Comparison of ENCODE assay signal across 23 cellular contexts in the genomic region with DNA sequence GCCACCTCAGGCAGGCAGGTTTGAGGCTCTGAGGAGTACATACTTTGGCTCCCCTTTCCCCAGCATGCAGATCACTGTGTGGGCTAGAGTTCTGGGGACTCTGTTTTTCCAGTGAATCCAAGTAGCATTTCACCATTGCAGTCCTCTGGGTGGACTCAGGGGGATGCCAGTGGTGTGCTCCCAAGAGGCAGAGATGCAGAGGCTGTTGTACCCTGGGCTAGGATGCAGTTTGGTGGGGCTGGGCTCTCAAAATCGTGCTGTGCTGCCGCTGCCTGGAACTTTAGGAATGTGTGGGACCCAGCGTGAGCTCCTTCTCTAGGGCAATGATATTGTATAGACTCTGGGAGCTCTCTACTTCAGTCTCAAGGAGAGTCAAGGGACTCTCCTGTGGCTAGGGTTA.
A peak's percentile ranks its signal among the peaks of the same experiment; 100 is the strongest.
DNase-seq lines count a peak whose midpoint lies in the region; ATAC-seq, FAIRE-seq and TF ChIP-seq lines count a peak whose summit lies in the region.
"Had no signal": no experiment of that assay in that cellular context is flagged by ENCODE, and none has a peak within 500 bp of the region (broad histone marks: within the 10 kb centered on the region; RNA-seq: fewer than 3 reads in every experiment).

No MANE protein-coding gene starts in this region.

- H3K36me3 ChIP-seq in DOHH2 (ENCODE audit: control insufficient read depth, low read length), result no peaks in the 10 kb centered on the region
- no peaks in the 10 kb centered on the region for H3K36me3 ChIP-seq in H7 (replicated peaks; ENCODE audit: control insufficient read depth, insufficient read depth, low read length)
- no peaks in the 10 kb centered on the region for H3K36me3 ChIP-seq in K562 (ENCODE audit: control insufficient read depth, insufficient read depth, low read length)
- no peaks in the 10 kb centered on the region for H3K36me3 ChIP-seq in mesendoderm (ENCODE audit: control insufficient read depth, insufficient read depth, low read length)

- DNase-seq in H7, result peak; percentile 5
- no peak for DNase-seq in K562 (ENCODE audit: extremely low read depth in 1 of 4, low spot score in 3 of 4)
- DNase-seq in mesendoderm, result peak; percentile 60
- no peak for DNase-seq in NCI-H1105 treated with DMSO at 0.1 percent for 48 hours (lab: John Stamatoyannopoulos, UW)
- DNase-seq in SHP77 (lab: John Stamatoyannopoulos, UW), result no peak
- no peak for DNase-seq in HTR-8/SVneo (ENCODE audit: insufficient read length, low spot score)
- DNase-seq: CD8-positive, alpha-beta memory T cell; DMS153; DND-41; GM23248; Kasumi-1; MV-4-11; NCI-H1105; NCI-H146; NCI-H1930; NCI-H2107; NCI-H524; SHP77 treated with DMSO at 0.1 percent for 48 hours had no signal

- CTCF ChIA-PET in K562 (lab: Yijun Ruan, JAX; ENCODE audit: low intra/inter-chr PET ratio), result no interaction called here

- no peaks in the 10 kb centered on the region for H3F3A ChIP-seq in DOHH2 (ENCODE audit: control insufficient read depth, insufficient read depth)

- WGBS in K562 (ENCODE audit: insufficient coverage, low coverage, missing lambda C conversion rate), result 36% methylated on average over 3 of the region's 3 CpGs
- no CpG with 5 or more reads among the region's 3 CpGs for WGBS in mesendoderm (ENCODE audit: extremely low coverage, insufficient coverage, low lambda C conversion rate)

- H3K27me3 ChIP-seq in DOHH2 (ENCODE audit: control insufficient read depth, low read length) (no peaks in the 10 kb centered on the region), H7 (ENCODE audit: control insufficient read depth, insufficient read depth, low read length) (no peaks in the 10 kb centered on the region), K562 (ENCODE audit: control insufficient read depth in 2 of 2, insufficient read depth in 2 of 2, low read length in 2 of 2) (no peaks in the 10 kb centered on the region), mesendoderm (ENCODE audit: insufficient read depth, low read length, poor library complexity) (no peaks in the 10 kb centered on the region)

- H2AK5ac ChIP-seq in mesendoderm (ENCODE audit: low read length), result no peak overlapping the region

- H3K23ac ChIP-seq in mesendoderm (ENCODE audit: low read length), result no peak overlapping the region

- no peak for TF ChIP-seq CTCF in DOHH2 (IDR thresholded peaks at IDR 0.05; ENCODE audit: low read depth, low read length, poor library complexity, severe bottlenecking)
- 0 out of 6 replicates have a peak, but pooled peaks of 1 of the 3 experiments have one; percentile 6 for TF ChIP-seq CTCF in K562 (IDR thresholded peaks at IDR 0.05 in 2 of 3, conservative IDR thresholded peaks at IDR 0.05 in 1 of 3; ENCODE audit: insufficient read depth in 2 of 3, low read depth in 1 of 3, low read length in 3 of 3)

- H3K79me2 ChIP-seq in DOHH2 (ENCODE audit: control insufficient read depth, low read length) (no peaks in the 10 kb centered on the region), K562 (ENCODE audit: control insufficient read depth, insufficient read depth, low read length) (no peaks in the 10 kb centered on the region), mesendoderm (ENCODE audit: control insufficient read depth, insufficient read depth, low read length) (no peaks in the 10 kb centered on the region)

- H3K56ac ChIP-seq in mesendoderm (ENCODE audit: low read length), result no peak overlapping the region

- peak overlapping the region; percentile 59 for H3K4me3 ChIP-seq in DOHH2 (ENCODE audit: low read length)
- H3K4me3 ChIP-seq in H7 (ENCODE audit: insufficient read depth, low read depth, low read length), result no peak overlapping the region
- H3K4me3 ChIP-seq in K562, result no peak overlapping the region
- H3K4me3 ChIP-seq in mesendoderm (ENCODE audit: low read length), result no peak overlapping the region
- H3K4me3 ChIP-seq: GM23248 had no signal

- BruUV-seq in K562 (replicated peaks; lab: Mats Ljungman, UMichigan), result no TSS peak

- H3K18ac ChIP-seq in mesendoderm (ENCODE audit: low read length), result no peak overlapping the region

- H3K9ac ChIP-seq in K562 (ENCODE audit: insufficient read depth in 1 of 2, low read depth in 2 of 2, low read length in 2 of 2), result no peak overlapping the region
- H3K9ac ChIP-seq in mesendoderm (ENCODE audit: low read length), result no peak overlapping the region
- H3K9ac ChIP-seq: GM23248 had no signal

- no peak overlapping the region for H2BK15ac ChIP-seq in mesendoderm (replicated peaks; ENCODE audit: low read depth)

- H3K4me1 ChIP-seq in DOHH2 (ENCODE audit: control insufficient read depth, low read length) (peaks cover 55% of the 10 kb centered on the region), K562 (replicated peaks in 1 of 2; ENCODE audit: control insufficient read depth in 2 of 2, insufficient read depth in 2 of 2, low read length in 2 of 2) (peaks cover 0 to 4% of the 10 kb centered on the region in 2 experiments; a peak in 2 of 5 replicates), mesendoderm (ENCODE audit: control insufficient read depth, low read depth, low read length) (peaks cover 2% of the 10 kb centered on the region)

- H4K5ac ChIP-seq in mesendoderm (ENCODE audit: low read length), result no peak overlapping the region

- TF ChIP-seq POLR2A in K562 (conservative IDR thresholded peaks at IDR 0.05), result no peak

- FAIRE-seq in K562 (lab: Jason Lieb, UNC), result no peak
- no peak for FAIRE-seq in HTR-8/SVneo (lab: Jason Lieb, UNC)
- FAIRE-seq: HepG2 had no signal

- H3K9me2 ChIP-seq in DOHH2 (replicated peaks; ENCODE audit: control insufficient read depth, low read length), result no peaks in the 10 kb centered on the region

- intact Hi-C loops in K562 (cut with micrococcal nuclease), result no loop called here

- no peaks in the 10 kb centered on the region for H3K79me1 ChIP-seq in mesendoderm (ENCODE audit: low read length)

- H3K9me1 ChIP-seq in K562 (ENCODE audit: control insufficient read depth, insufficient read depth, low read length), result no peaks in the 10 kb centered on the region

- H3K4ac ChIP-seq in mesendoderm (ENCODE audit: low read depth, low read length), result no peak overlapping the region

- no peak for TF ChIP-seq EP300 in K562 (IDR thresholded peaks at IDR 0.05; ENCODE audit: low read length)

- peak overlapping the region; percentile 73 for H3K4me2 ChIP-seq in DOHH2 (ENCODE audit: low read length)
- no peak overlapping the region for H3K4me2 ChIP-seq in K562 (ENCODE audit: insufficient read depth, low read length)
- H3K4me2 ChIP-seq in mesendoderm (ENCODE audit: low read length), result no peak overlapping the region

- 0 out of 4 replicates have a peak, but pooled peaks of 1 of the 2 experiments have one; percentile 4 for TF ChIP-seq RAD21 in K562 (CRISPR knock-in tag; conservative IDR thresholded peaks at IDR 0.05 in 1 of 2, IDR thresholded peaks at IDR 0.05 in 1 of 2)

- no peaks in the 10 kb centered on the region for H4K20me1 ChIP-seq in DOHH2 (ENCODE audit: control insufficient read depth, insufficient read depth, low read depth, low read length)
- no peaks in the 10 kb centered on the region for H4K20me1 ChIP-seq in K562 (replicated peaks; ENCODE audit: control insufficient read depth, insufficient read depth, low read length)

- no peak overlapping the region for H2BK120ac ChIP-seq in mesendoderm (ENCODE audit: low read depth, low read length)

- in situ Hi-C loops in K562 (cut with MboI), result no loop called here

- peak overlapping the region; percentile 37 for H2AFZ ChIP-seq in K562 (ENCODE audit: low read depth, low read length)
- H2AFZ ChIP-seq: GM23248 had no signal

- POLR2A ChIA-PET in K562 (lab: Yijun Ruan, JAX), result interaction anchor here (1.2 to 2.9 kb wide), 4 partner anchors 9 to 17 kb away, joined by 4 to 8 read pairs (median 5); no protein-coding TSS in a partner anchor

- H4K8ac ChIP-seq in mesendoderm (ENCODE audit: low read depth, low read length), result no peak overlapping the region

- H3K9me3 ChIP-seq in DOHH2 (ENCODE audit: control insufficient read depth, insufficient read depth, low read length) (peaks cover 2% of the 10 kb centered on the region; the same call in 1 of the 2 replicates), K562 (replicated peaks; ENCODE audit: control insufficient read depth, insufficient read depth, low read depth, low read length) (no peaks in the 10 kb centered on the region)

- H3K27ac ChIP-seq in DOHH2 (ENCODE audit: low read depth, low read length) (peak overlapping the region; percentile 39), K562 (ENCODE audit: extremely low read depth, low read depth, low read length) (no peak overlapping the region), mesendoderm (ENCODE audit: low read depth, low read length) (no peak overlapping the region)
- H3K27ac ChIP-seq: GM23248, RWPE1 had no signal

- ATAC-seq in K562 (peak; percentile 75), GM19324 (IDR thresholded peaks at IDR 0.05; ENCODE audit: low FRiP score, unreplicated experiment) (no peak)
- ATAC-seq: HepG2, Panc1 had no signal

- H2BK5ac ChIP-seq in mesendoderm (ENCODE audit: low read length), result no peak overlapping the region

TF ChIP-seq in K562, 482 proteins besides CTCF, POLR2A, EP300 and RAD21:
- TF ChIP-seq MIER1 (IDR thresholded peaks at IDR 0.05; ENCODE audit: low read depth), result no peak
- TF ChIP-seq ZNF263 (CRISPR knock-in tag; IDR thresholded peaks at IDR 0.05; ENCODE audit: borderline replicate concordance), result peak; percentile 53; the same call in 1 of the 2 replicates

Comparison
In these comparisons a context has a peak if more than half of its experiments do, and no peak if none do; other contexts are left out.
1. DNase-seq: peak in H7 (single experiment) and mesendoderm (single experiment); none in K562 (0 of 4), NCI-H1105 treated with DMSO at 0.1 percent for 48 hours (single experiment), SHP77 (0 of 2) and HTR-8/SVneo (single experiment).